In the genomic region with DNA sequence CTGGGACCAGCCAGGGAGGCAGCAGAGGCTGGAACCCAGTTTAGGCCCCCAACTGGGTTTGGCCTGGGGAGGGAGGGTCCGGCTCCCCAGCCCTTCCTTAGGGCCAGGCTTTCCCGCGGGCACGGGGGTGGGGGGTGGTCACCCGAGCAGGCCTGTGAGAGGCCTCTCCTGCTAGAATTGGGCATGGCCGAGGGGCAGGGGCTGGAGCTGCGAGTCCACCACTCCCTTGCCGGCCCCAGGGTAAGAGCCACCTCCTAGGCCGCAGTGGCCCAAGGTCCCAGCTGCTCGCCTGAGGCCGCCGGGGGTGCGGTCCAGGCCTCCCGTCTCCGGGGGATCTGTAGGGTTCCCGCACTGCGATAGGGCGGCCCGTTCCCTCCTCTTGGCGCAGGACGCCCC, we compare ENCODE assay signal across 1 cellular context.
TF ChIP-seq lines count a peak whose summit lies in the region.

No MANE protein-coding gene starts in this region.

TF ChIP-seq in K562, 482 proteins besides CTCF, POLR2A, EP300 and RAD21:
- TF ChIP-seq, protein P1, sequence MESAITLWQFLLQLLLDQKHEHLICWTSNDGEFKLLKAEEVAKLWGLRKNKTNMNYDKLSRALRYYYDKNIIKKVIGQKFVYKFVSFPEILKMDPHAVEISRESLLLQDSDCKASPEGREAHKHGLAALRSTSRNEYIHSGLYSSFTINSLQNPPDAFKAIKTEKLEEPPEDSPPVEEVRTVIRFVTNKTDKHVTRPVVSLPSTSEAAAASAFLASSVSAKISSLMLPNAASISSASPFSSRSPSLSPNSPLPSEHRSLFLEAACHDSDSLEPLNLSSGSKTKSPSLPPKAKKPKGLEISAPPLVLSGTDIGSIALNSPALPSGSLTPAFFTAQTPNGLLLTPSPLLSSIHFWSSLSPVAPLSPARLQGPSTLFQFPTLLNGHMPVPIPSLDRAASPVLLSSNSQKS (CRISPR knock-in tag; IDR thresholded peaks at IDR 0.05), result no peak
- TF ChIP-seq, protein P2, sequence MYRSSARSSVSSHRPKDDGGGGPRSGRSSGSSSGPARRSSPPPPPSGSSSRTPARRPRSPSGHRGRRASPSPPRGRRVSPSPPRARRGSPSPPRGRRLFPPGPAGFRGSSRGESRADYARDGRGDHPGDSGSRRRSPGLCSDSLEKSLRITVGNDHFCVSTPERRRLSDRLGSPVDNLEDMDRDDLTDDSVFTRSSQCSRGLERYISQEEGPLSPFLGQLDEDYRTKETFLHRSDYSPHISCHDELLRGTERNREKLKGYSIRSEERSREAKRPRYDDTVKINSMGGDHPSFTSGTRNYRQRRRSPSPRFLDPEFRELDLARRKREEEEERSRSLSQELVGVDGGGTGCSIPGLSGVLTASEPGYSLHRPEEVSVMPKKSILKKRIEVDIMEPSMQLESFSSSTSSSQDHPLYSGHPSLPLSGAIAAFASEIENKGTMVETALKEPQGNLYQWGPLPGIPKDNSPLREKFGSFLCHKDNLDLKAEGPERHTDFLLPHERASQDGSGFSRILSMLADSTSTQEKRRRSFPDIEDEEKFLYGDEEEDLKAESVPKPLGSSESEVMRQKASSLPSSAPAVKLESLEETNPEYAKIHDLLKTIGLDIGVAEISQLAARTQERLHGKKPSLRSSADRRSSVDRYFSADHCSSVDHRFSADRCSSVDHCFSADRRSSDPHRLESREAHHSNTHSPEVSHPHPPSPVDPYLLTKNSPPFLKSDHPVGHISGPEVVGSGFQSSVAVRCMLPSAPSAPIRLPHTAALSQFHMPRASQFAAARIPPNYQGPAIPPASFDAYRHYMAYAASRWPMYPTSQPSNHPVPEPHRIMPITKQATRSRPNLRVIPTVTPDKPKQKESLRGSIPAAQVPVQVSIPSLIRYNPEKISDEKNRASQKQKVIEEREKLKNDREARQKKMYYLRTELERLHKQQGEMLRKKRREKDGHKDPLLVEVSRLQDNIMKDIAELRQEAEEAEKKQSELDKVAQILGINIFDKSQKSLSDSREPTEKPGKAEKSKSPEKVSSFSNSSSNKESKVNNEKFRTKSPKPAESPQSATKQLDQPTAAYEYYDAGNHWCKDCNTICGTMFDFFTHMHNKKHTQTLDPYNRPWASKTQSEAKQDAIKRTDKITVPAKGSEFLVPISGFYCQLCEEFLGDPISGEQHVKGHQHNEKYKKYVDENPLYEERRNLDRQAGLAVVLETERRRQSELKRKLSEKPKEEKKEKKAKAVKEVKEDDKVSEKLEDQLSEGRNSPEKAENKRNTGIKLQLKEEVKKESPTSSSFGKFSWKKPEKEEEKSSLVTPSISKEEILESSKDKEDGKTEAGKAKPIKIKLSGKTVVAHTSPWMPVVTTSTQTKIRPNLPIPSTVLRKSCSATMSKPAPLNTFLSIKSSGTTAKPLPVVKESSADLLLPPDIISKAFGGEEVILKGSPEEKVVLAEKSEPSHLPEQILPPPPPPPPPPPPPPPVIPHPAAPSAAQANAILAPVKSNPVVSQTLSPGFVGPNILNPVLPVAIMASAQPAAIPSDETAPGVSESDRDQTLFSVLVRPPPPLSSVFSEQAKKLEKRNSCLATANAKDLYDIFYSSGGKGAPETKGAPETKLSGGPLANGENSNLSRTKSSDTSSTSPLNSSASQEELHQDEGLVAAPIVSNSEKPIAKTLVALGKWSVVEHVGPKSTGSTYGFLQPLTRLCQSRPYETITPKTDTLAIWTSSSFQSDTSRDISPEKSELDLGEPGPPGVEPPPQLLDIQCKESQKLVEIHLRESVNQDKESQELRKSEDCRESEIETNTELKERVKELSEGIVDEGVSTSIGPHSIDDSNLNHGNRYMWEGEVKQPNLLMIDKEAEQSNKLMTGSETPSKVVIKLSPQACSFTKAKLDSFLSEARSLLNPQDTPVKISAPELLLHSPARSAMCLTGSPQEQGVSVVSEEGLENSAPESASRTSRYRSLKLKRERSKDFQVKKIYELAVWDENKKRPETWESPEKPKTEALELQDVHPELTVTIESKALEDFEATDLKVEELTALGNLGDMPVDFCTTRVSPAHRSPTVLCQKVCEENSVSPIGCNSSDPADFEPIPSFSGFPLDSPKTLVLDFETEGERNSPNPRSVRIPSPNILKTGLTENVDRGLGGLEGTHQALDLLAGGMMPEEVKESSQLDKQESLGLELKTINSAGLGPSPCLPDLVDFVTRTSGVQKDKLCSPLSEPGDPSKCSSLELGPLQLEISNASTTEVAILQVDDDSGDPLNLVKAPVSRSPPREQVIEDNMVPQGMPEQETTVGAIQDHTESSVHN (IDR thresholded peaks at IDR 0.05; ENCODE audit: borderline replicate concordance in 1 of 2, low read depth in 1 of 2), result no peak
- TF ChIP-seq SMARCC2 (IDR thresholded peaks at IDR 0.05; ENCODE audit: low read depth) (no peak), STAT5A (IDR thresholded peaks at IDR 0.05; ENCODE audit: borderline replicate concordance, low read length) (no peak), TAF9B (IDR thresholded peaks at IDR 0.05; ENCODE audit: partially characterized antibody) (no peak)
